7 cellular contexts compared by ENCODE assay signal in genomic region chr15:89654847-89655805, GRCh38. TPM values are rescaled to one million over a fixed set of nuclear protein-coding genes. Genes with fewer than 3 reads are reported as not detected.
DNase-seq lines count a peak whose midpoint lies in the region; ATAC-seq and TF ChIP-seq lines count a peak whose summit lies in the region.

A gene with protein sequence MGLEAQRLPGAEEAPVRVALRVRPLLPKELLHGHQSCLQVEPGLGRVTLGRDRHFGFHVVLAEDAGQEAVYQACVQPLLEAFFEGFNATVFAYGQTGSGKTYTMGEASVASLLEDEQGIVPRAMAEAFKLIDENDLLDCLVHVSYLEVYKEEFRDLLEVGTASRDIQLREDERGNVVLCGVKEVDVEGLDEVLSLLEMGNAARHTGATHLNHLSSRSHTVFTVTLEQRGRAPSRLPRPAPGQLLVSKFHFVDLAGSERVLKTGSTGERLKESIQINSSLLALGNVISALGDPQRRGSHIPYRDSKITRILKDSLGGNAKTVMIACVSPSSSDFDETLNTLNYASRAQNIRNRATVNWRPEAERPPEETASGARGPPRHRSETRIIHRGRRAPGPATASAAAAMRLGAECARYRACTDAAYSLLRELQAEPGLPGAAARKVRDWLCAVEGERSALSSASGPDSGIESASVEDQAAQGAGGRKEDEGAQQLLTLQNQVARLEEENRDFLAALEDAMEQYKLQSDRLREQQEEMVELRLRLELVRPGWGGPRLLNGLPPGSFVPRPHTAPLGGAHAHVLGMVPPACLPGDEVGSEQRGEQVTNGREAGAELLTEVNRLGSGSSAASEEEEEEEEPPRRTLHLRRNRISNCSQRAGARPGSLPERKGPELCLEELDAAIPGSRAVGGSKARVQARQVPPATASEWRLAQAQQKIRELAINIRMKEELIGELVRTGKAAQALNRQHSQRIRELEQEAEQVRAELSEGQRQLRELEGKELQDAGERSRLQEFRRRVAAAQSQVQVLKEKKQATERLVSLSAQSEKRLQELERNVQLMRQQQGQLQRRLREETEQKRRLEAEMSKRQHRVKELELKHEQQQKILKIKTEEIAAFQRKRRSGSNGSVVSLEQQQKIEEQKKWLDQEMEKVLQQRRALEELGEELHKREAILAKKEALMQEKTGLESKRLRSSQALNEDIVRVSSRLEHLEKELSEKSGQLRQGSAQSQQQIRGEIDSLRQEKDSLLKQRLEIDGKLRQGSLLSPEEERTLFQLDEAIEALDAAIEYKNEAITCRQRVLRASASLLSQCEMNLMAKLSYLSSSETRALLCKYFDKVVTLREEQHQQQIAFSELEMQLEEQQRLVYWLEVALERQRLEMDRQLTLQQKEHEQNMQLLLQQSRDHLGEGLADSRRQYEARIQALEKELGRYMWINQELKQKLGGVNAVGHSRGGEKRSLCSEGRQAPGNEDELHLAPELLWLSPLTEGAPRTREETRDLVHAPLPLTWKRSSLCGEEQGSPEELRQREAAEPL (N-terminal part only) (minus strand): TSS chr15:89655467. CDS start chr15:89652930, 2,537 bp downstream.

- no peak within 1 kb of the TSS for H3K4me3 ChIP-seq in KMS-11 (IDR thresholded peaks at IDR 0.05; ENCODE audit: insufficient read depth, low read depth, low read length)
- H3K4me3 ChIP-seq in parathyroid adenoma (ENCODE audit: low read depth, low read length) = peak within 1 kb of the TSS; percentile 64

- ATAC-seq in activated T-cell treated with anti-CD3 and anti-CD28 coated beads, Interleukin-2, amount 50 U/mL, for 72 hours (replicated peaks in 1 of 2) = peak; percentile 76 to 78
- no peak for ATAC-seq in GM21737 (IDR thresholded peaks at IDR 0.05; ENCODE audit: unreplicated experiment)
- no peak for ATAC-seq in GM18907 (IDR thresholded peaks at IDR 0.05; ENCODE audit: unreplicated experiment)

- no peaks in the 10 kb centered on the region for H3K36me3 Mint-ChIP-seq in activated T-cell treated with anti-CD3 and anti-CD28 coated beads, Interleukin-2, amount 50 U/mL, for 72 hours (ENCODE audit: insufficient read depth in 2 of 2)

- H3K27ac Mint-ChIP-seq in activated T-cell treated with anti-CD3 and anti-CD28 coated beads, Interleukin-2, amount 50 U/mL, for 72 hours = no peak within 1 kb of the TSS

- no peaks in the 10 kb centered on the region for H3K9me3 ChIP-seq in parathyroid adenoma (ENCODE audit: control insufficient read depth, low read length)

- H3K4me1 Mint-ChIP-seq in activated T-cell treated with anti-CD3 and anti-CD28 coated beads, Interleukin-2, amount 50 U/mL, for 72 hours (ENCODE audit: low read depth) = peaks cover 21% of the 10 kb centered on the region

- intact Hi-C loops in cardiac septum (cut with DNase I) = no loop called here

- peaks cover 13% of the 10 kb centered on the region for H3K4me1 ChIP-seq in KMS-11 (ENCODE audit: low read depth, poor library complexity, severe bottlenecking)
- no peaks in the 10 kb centered on the region for H3K4me1 ChIP-seq in parathyroid adenoma

- no peaks in the 10 kb centered on the region for H3K79me2 ChIP-seq in KMS-11 (ENCODE audit: insufficient read depth, low read depth)
- H3K79me2 ChIP-seq in parathyroid adenoma = no peaks in the 10 kb centered on the region

- H3K9ac ChIP-seq in KMS-11 (no peak within 1 kb of the TSS), parathyroid adenoma (peak within 1 kb of the TSS; percentile 11)

- TF ChIP-seq CTCF in KMS-11 (conservative IDR thresholded peaks at IDR 0.05; ENCODE audit: low read depth, low read length) (no peak), parathyroid adenoma (IDR thresholded peaks at IDR 0.05) (no peak)

- no peaks in the 10 kb centered on the region for H3K27me3 ChIP-seq in KMS-11 (ENCODE audit: insufficient read depth, low read depth)
- no peaks in the 10 kb centered on the region for H3K27me3 ChIP-seq in parathyroid adenoma (ENCODE audit: control insufficient read depth, insufficient read depth, low read length)

- H3K4me2 ChIP-seq in KMS-11 = peak within 1 kb of the TSS; percentile 55
- peak within 1 kb of the TSS; percentile 83 for H3K4me2 ChIP-seq in parathyroid adenoma (ENCODE audit: low read length)

- no peaks in the 10 kb centered on the region for H4K20me1 ChIP-seq in KMS-11 (ENCODE audit: insufficient read depth)

- H2AFZ ChIP-seq in KMS-11 (ENCODE audit: low read depth) = peak within 1 kb of the TSS; percentile 19; the same call in 1 of the 2 replicates
- H2AFZ ChIP-seq in parathyroid adenoma = peak within 1 kb of the TSS; percentile 84

- peaks cover 64% of the 10 kb centered on the region for H3K27me3 Mint-ChIP-seq in activated T-cell treated with anti-CD3 and anti-CD28 coated beads, Interleukin-2, amount 50 U/mL, for 72 hours (ENCODE audit: low read depth)

- H3K27ac ChIP-seq in KMS-11 (no peak within 1 kb of the TSS), parathyroid adenoma (peak within 1 kb of the TSS; percentile 7)

- H3K9me3 Mint-ChIP-seq in activated T-cell treated with anti-CD3 and anti-CD28 coated beads, Interleukin-2, amount 50 U/mL, for 72 hours = no peaks in the 10 kb centered on the region

- DNase-seq in GM03348 (ENCODE audit: low spot score) (peak; percentile 93), cardiac septum (ENCODE audit: low spot score) (peak; percentile 76)
- peak; percentile 42 to 43 for DNase-seq in activated T-cell treated with anti-CD3 and anti-CD28 coated beads, Interleukin-2, amount 50 U/mL, for 72 hours

- peak within 1 kb of the TSS; percentile 87 to 89 for H3K4me3 Mint-ChIP-seq in activated T-cell treated with anti-CD3 and anti-CD28 coated beads, Interleukin-2, amount 50 U/mL, for 72 hours

- H3K36me3 ChIP-seq in KMS-11 (ENCODE audit: insufficient read depth) = no peaks in the 10 kb centered on the region
- no peaks in the 10 kb centered on the region for H3K36me3 ChIP-seq in parathyroid adenoma (ENCODE audit: control insufficient read depth, insufficient read depth, low read length)

RNA-seq across cellular contexts. Expression of the gene that starts here (rescaled TPM):
- total RNA-seq in activated T-cell treated with anti-CD3 and anti-CD28 coated beads, Interleukin-2, amount 50 U/mL, for 72 hours = 1 to 10 TPM; 1.4 to 1.8 TPM
- 5.8 TPM for total RNA-seq in cardiac septum

Comparison
In these comparisons a context has a peak if more than half of its experiments do, and no peak if none do; other contexts are left out.
1. DNase-seq: peak in every context shown above with its lines; median percentile 93 in GM03348; 76 in cardiac septum; 42 in activated T-cell treated with anti-CD3 and anti-CD28 coated beads, Interleukin-2, amount 50 U/mL, for 72 hours.
2. ATAC-seq: peak in activated T-cell treated with anti-CD3 and anti-CD28 coated beads, Interleukin-2, amount 50 U/mL, for 72 hours (2 of 2); none in GM21737 (single experiment) and GM18907 (single experiment).